14 cellular contexts compared by ENCODE assay signal in the genomic region with DNA sequence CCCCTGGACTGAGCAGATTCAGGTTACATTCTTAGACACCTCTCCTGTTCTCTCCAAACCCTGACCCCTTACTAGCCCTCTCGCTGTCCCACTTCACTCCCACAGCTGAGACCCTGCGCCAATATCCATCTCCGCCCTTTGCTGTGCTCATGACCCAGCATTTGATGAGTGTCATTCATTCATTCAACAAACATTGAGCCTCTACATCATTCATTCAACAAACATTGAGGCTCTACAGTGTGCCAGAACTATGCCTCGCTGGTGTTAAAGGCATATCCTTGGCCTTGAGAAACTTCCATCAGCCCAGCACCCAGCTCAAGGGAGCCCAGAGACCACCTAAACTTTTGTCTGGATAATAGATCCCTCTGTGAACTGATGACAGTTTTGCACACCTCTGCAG. TPM values are rescaled to one million over a fixed set of nuclear protein-coding genes. Genes with fewer than 3 reads are reported as not detected.
A peak's percentile ranks its signal among the peaks of the same experiment; 100 is the strongest.
DNase-seq lines count a peak whose midpoint lies in the region; ATAC-seq and TF ChIP-seq lines count a peak whose summit lies in the region.
"Had no signal": no experiment of that assay in that cellular context is flagged by ENCODE, and none has a peak within 500 bp of the region (broad histone marks: within the 10 kb centered on the region; RNA-seq: fewer than 3 reads in every experiment).

No MANE protein-coding gene starts in this region.

- H3K9ac ChIP-seq in BLaER1 = no peak overlapping the region
- no peak overlapping the region for H3K9ac ChIP-seq in BLaER1 treated with 17β-estradiol and CSF1 and Interleukin-3, amounts not matched to agents 10 nM and 100 nM

- H3K36me3 ChIP-seq in BLaER1 (no peaks in the 10 kb centered on the region), left lung (no peaks in the 10 kb centered on the region), spleen (no peaks in the 10 kb centered on the region)
- H3K36me3 ChIP-seq in BLaER1 treated with 17β-estradiol and CSF1 and Interleukin-3, amounts not matched to agents 10 nM and 100 nM = no peaks in the 10 kb centered on the region
- H3K36me3 ChIP-seq: BE2C had no signal

- intact Hi-C loops in left lung (cut with DNase I) (no loop called here), spleen (cut with DNase I; ENCODE audit: low total_unique reads) (no loop called here)

- no peaks in the 10 kb centered on the region for H4K20me1 ChIP-seq in BLaER1
- H4K20me1 ChIP-seq in BLaER1 treated with 17β-estradiol and CSF1 and Interleukin-3, amounts not matched to agents 10 nM and 100 nM = no peaks in the 10 kb centered on the region

- peak overlapping the region; percentile 75 for H3K4me2 ChIP-seq in BLaER1
- H3K4me2 ChIP-seq in BLaER1 treated with 17β-estradiol and CSF1 and Interleukin-3, amounts not matched to agents 10 nM and 100 nM = peak overlapping the region; percentile 56 to 93 (median 85); a peak in 21 of 22 replicates

- H3K9me3 ChIP-seq in BLaER1 (no peaks in the 10 kb centered on the region), left lung (no peaks in the 10 kb centered on the region), spleen (peaks cover 0 to 5% (median 0%) of the 10 kb centered on the region in 8 donors)
- peaks cover 0 to 17% (median 0%) of the 10 kb centered on the region in 11 experiments; a peak in 7 of 22 replicates for H3K9me3 ChIP-seq in BLaER1 treated with 17β-estradiol and CSF1 and Interleukin-3, amounts not matched to agents 10 nM and 100 nM (replicated peaks in 1 of 11)
- H3K9me3 ChIP-seq: BE2C had no signal

- TF ChIP-seq POLR2A in spleen (IDR thresholded peaks at IDR 0.05) = no peak

- H3K27me3 ChIP-seq in BLaER1 (no peaks in the 10 kb centered on the region), left lung (no peaks in the 10 kb centered on the region), spleen (replicated peaks in 1 of 7) (no peaks in the 10 kb centered on the region)
- no peaks in the 10 kb centered on the region for H3K27me3 ChIP-seq in BLaER1 treated with 17β-estradiol and CSF1 and Interleukin-3, amounts not matched to agents 10 nM and 100 nM
- H3K27me3 ChIP-seq: BE2C had no signal

- DNase-seq in left lung = no peak
- no peak for DNase-seq in spleen
- no peak for DNase-seq in DMS153 (lab: John Stamatoyannopoulos, UW)
- DNase-seq in cerebellar cortex (ENCODE audit: low spot score) = no peak
- no peak for DNase-seq in activated gamma-delta T cell treated with Interleukin-2 at 50 U/mL for 16 hours
- DNase-seq: BE2C; CD8-positive, alpha-beta memory T cell; Kasumi-1; NCI-H187 treated with DMSO at 0.1 percent for 48 hours; NCI-H2171 treated with DMSO at 0.1 percent for 48 hours; NCI-H774; SHP77 treated with DMSO at 0.1 percent for 48 hours had no signal

- H3K4me1 ChIP-seq in BLaER1 = peaks cover 45% of the 10 kb centered on the region
- peaks cover 37 to 49% (median 46%) of the 10 kb centered on the region in 10 experiments for H3K4me1 ChIP-seq in BLaER1 treated with 17β-estradiol and CSF1 and Interleukin-3, amounts not matched to agents 10 nM and 100 nM
- H3K4me1 ChIP-seq in left lung = peaks cover 4 to 36% of the 10 kb centered on the region in 2 donors
- H3K4me1 ChIP-seq in spleen = peaks cover 19 to 58% (median 42%) of the 10 kb centered on the region in 6 donors
- H3K4me1 ChIP-seq: BE2C had no signal

- no peak overlapping the region for H3K27ac ChIP-seq in BLaER1
- H3K27ac ChIP-seq in BLaER1 treated with 17β-estradiol and CSF1 and Interleukin-3, amounts not matched to agents 10 nM and 100 nM = no peak overlapping the region
- peak overlapping the region; percentile 51 to 71 for H3K27ac ChIP-seq in left lung
- H3K27ac ChIP-seq in spleen = peak overlapping the region in 7 of 8 donors; percentile 38 to 82 (median 63)

- TF ChIP-seq CTCF in left lung (IDR thresholded peaks at IDR 0.05) (no peak), spleen (IDR thresholded peaks at IDR 0.05 in 8 of 11, conservative IDR thresholded peaks at IDR 0.05 in 3 of 11) (no peak)

- H3K4me3 ChIP-seq in BLaER1 = no peak overlapping the region
- no peak overlapping the region for H3K4me3 ChIP-seq in BLaER1 treated with 17β-estradiol and CSF1 and Interleukin-3, amounts not matched to agents 10 nM and 100 nM
- no peak overlapping the region for H3K4me3 ChIP-seq in left lung
- H3K4me3 ChIP-seq in spleen = no peak overlapping the region

- 87 to 94% (median 90%) methylated on average over 4 of the region's 4 CpGs for WGBS in spleen, 5 donors

- no peak for ATAC-seq in left lung

RNA-seq across cellular contexts. Expression of gene MRPL33, which starts 41.9 kb away (rescaled TPM):
- total RNA-seq in left lung = 100 to 1,000 TPM in 1 of 2 donors, 10 to 100 TPM in 1; 75.2 to 110 TPM
- 10 to 100 TPM; 48.3 to 94.6 (median 69.2) TPM for total RNA-seq in spleen
- 100 to 1,000 TPM in 2 of 3 donors, 10 to 100 TPM in 1; 95.6 to 166 (median 131) TPM for polyA plus RNA-seq in spleen

Comparison
In these comparisons a context has a peak if more than half of its experiments do, and no peak if none do; other contexts are left out.
1. H3K27ac ChIP-seq: peak in left lung (2 of 2) and spleen (7 of 8); none in BLaER1 (single experiment) and BLaER1 treated with 17β-estradiol and CSF1 and Interleukin-3, amounts not matched to agents 10 nM and 100 nM (0 of 11).